Comparison of ENCODE assay signal across 22 cellular contexts in genomic region chr2:241754042-241754441, GRCh38. TPM values are rescaled to one million over a fixed set of nuclear protein-coding genes. Genes with fewer than 3 reads are reported as not detected.
DNase-seq lines count a peak whose midpoint lies in the region; ATAC-seq and TF ChIP-seq lines count a peak whose summit lies in the region.
"Had no signal": no experiment of that assay in that cellular context is flagged by ENCODE, and none has a peak within 500 bp of the region (broad histone marks: within the 10 kb centered on the region; RNA-seq: fewer than 3 reads in every experiment).

No MANE protein-coding gene starts in this region.

- H3K27ac Mint-ChIP-seq in H9 (peak overlapping the region; percentile 65 to 91 (median 75); a peak in 4 of 7 replicates), nephron progenitor cell (no peak overlapping the region)
- H3K27ac Mint-ChIP-seq in activated T-helper 17 cell treated with anti-CD3 and anti-CD28 coated beads, Interleukin-2, amount 50 U/mL, for 72 hours, result no peak overlapping the region
- H3K27ac Mint-ChIP-seq: B cell had no signal

- ATAC-seq in activated T-helper 17 cell treated with anti-CD3 and anti-CD28 coated beads, Interleukin-2, amount 50 U/mL, for 72 hours (replicated peaks), result no peak
- ATAC-seq: Panc1 had no signal

- H3K4me1 Mint-ChIP-seq in H9 (no peaks in the 10 kb centered on the region), nephron progenitor cell (peaks cover 16% of the 10 kb centered on the region)
- H3K4me1 Mint-ChIP-seq in activated T-helper 17 cell treated with anti-CD3 and anti-CD28 coated beads, Interleukin-2, amount 50 U/mL, for 72 hours, result peaks cover 8% of the 10 kb centered on the region
- H3K4me1 Mint-ChIP-seq: B cell had no signal

- H4K8ac ChIP-seq in H9 (replicated peaks; ENCODE audit: insufficient read length, low read depth, low read length) (no peak overlapping the region), neuronal stem cell (ENCODE audit: low read depth, low read length) (no peak overlapping the region)

- H3T11ph ChIP-seq in H9 (ENCODE audit: low read length), result no peak overlapping the region

- H3K36me3 Mint-ChIP-seq in H9 (ENCODE audit: insufficient read depth in 1 of 3, low read depth in 3 of 3), result peaks cover 8 to 32% (median 23%) of the 10 kb centered on the region in 3 experiments; a peak in 6 of 7 replicates
- H3K36me3 Mint-ChIP-seq in activated T-helper 17 cell treated with anti-CD3 and anti-CD28 coated beads, Interleukin-2, amount 50 U/mL, for 72 hours (ENCODE audit: low read depth), result peaks cover 17% of the 10 kb centered on the region
- H3K36me3 Mint-ChIP-seq in nephron progenitor cell (ENCODE audit: low read depth), result peaks cover 41% of the 10 kb centered on the region

- H3K27me3 Mint-ChIP-seq in H9 (ENCODE audit: low read depth), result no peaks in the 10 kb centered on the region
- no peaks in the 10 kb centered on the region for H3K27me3 Mint-ChIP-seq in activated T-helper 17 cell treated with anti-CD3 and anti-CD28 coated beads, Interleukin-2, amount 50 U/mL, for 72 hours
- H3K27me3 Mint-ChIP-seq in nephron progenitor cell (ENCODE audit: low read depth, poor library complexity), result peaks cover 8% of the 10 kb centered on the region
- H3K27me3 Mint-ChIP-seq: B cell; CD4-positive, CD25-positive, alpha-beta regulatory T cell had no signal

- H3K36me3 ChIP-seq in BLaER1 (peaks cover 82% of the 10 kb centered on the region), neuronal stem cell (replicated peaks in 1 of 2; ENCODE audit: control insufficient read depth in 2 of 2, insufficient read depth in 2 of 2, low read length in 2 of 2) (peaks cover 20 to 40% of the 10 kb centered on the region in 2 donors)

- H3K9me3 ChIP-seq in BLaER1, result no peaks in the 10 kb centered on the region; the same call in 1 of the 2 replicates
- H3K9me3 ChIP-seq in H9 (ENCODE audit: control insufficient read depth, low read depth, low read length), result no peaks in the 10 kb centered on the region
- no peaks in the 10 kb centered on the region for H3K9me3 ChIP-seq in neuronal stem cell (replicated peaks in 1 of 2; ENCODE audit: control insufficient read depth in 2 of 2, insufficient read depth in 1 of 2, low read depth in 1 of 2, low read length in 2 of 2)
- H3K9me3 ChIP-seq: SJSA1 had no signal

- H2BK12ac ChIP-seq in H9 (ENCODE audit: insufficient read length, low read depth, low read length) (no peak overlapping the region), neuronal stem cell (ENCODE audit: low read length) (no peak overlapping the region)

- H3K18ac ChIP-seq in H9 (ENCODE audit: insufficient read length, low read depth, low read length) (no peak overlapping the region), neuronal stem cell (ENCODE audit: low read length) (no peak overlapping the region)

- no peaks in the 10 kb centered on the region for H3K23me2 ChIP-seq in H9 (ENCODE audit: insufficient read length, low read depth, low read length, poor library complexity, severe bottlenecking)

- no peak overlapping the region for H3K56ac ChIP-seq in H9 (ENCODE audit: insufficient read length, low read depth, low read length)

- WGBS in H9 (ENCODE audit: extremely low coverage, insufficient read length, low lambda C conversion rate), result no CpG with 5 or more reads among the region's 20 CpGs
- no CpG with 5 or more reads among the region's 20 CpGs for WGBS in neuronal stem cell (ENCODE audit: extremely low coverage in 2 of 2, insufficient read length in 2 of 2, insufficient replicate concordance in 1 of 2), 2 donors

- H2AK5ac ChIP-seq in H9 (ENCODE audit: insufficient read length, low read length), result no peak overlapping the region
- H2AK5ac ChIP-seq in neuronal stem cell (ENCODE audit: low read depth, low read length), result peak overlapping the region; percentile 70

- H2BK15ac ChIP-seq in H9 (ENCODE audit: low read depth, low read length) (no peak overlapping the region), neuronal stem cell (ENCODE audit: low read length) (peak overlapping the region; percentile 5)

- H3K14ac ChIP-seq in H9 (ENCODE audit: insufficient read depth, low read length) (0 out of 2 replicates have a peak overlapping the region, but pooled peaks have one; percentile 22), neuronal stem cell (ENCODE audit: low read length) (peak overlapping the region; percentile 3)

- H2BK120ac ChIP-seq in H9 (ENCODE audit: low read depth, low read length, poor library complexity, severe bottlenecking) (no peak overlapping the region), neuronal stem cell (ENCODE audit: low read depth, low read length) (peak overlapping the region; percentile 2)

- H2BK5ac ChIP-seq in H9 (ENCODE audit: insufficient read length, low read length) (no peak overlapping the region), neuronal stem cell (ENCODE audit: low read length) (peak overlapping the region; percentile 54)

- no peak overlapping the region for H3K23ac ChIP-seq in H9 (ENCODE audit: insufficient read length, low read depth, low read length)
- H3K23ac ChIP-seq in neuronal stem cell (ENCODE audit: low read depth, low read length, poor library complexity), result no peak overlapping the region

- no peak overlapping the region for H3K4me3 ChIP-seq in BLaER1
- no peak overlapping the region for H3K4me3 ChIP-seq in neuronal stem cell (ENCODE audit: low read length in 2 of 2)
- H3K4me3 ChIP-seq: SJSA1 had no signal

- no peaks in the 10 kb centered on the region for H3K79me1 ChIP-seq in H9 (ENCODE audit: insufficient read depth, low read depth, low read length, poor library complexity, severe bottlenecking)
- peaks cover 10% of the 10 kb centered on the region for H3K79me1 ChIP-seq in neuronal stem cell (ENCODE audit: low read depth, low read length)

- no peak overlapping the region for H2AFZ ChIP-seq in H9 (ENCODE audit: low read length)
- H2AFZ ChIP-seq in neuronal stem cell (ENCODE audit: low read length), result no peak overlapping the region

- no peaks in the 10 kb centered on the region for H3K79me2 ChIP-seq in H9 (ENCODE audit: insufficient read depth, low read length)

- in situ Hi-C loops in KBM-7 (cut with MboI; ENCODE audit: low pct_unique_long_range_greater_than_20kb, low sequenced_read_pairs), result no loop called here

- H3K4ac ChIP-seq in H9 (ENCODE audit: low read depth, low read length) (no peak overlapping the region), neuronal stem cell (ENCODE audit: low read length) (no peak overlapping the region)

- H3K9me3 Mint-ChIP-seq in H9 (no peaks in the 10 kb centered on the region), nephron progenitor cell (no peaks in the 10 kb centered on the region)
- no peaks in the 10 kb centered on the region for H3K9me3 Mint-ChIP-seq in activated T-helper 17 cell treated with anti-CD3 and anti-CD28 coated beads, Interleukin-2, amount 50 U/mL, for 72 hours

- H3K9ac ChIP-seq in BLaER1 (no peak overlapping the region), H9 (ENCODE audit: extremely low read depth, insufficient read length, low read length) (no peak overlapping the region), neuronal stem cell (ENCODE audit: low read depth, low read length, poor library complexity) (no peak overlapping the region)

- H3K27ac ChIP-seq in BLaER1 (peak overlapping the region; percentile 15; the same call in 1 of the 2 replicates), H9 (ENCODE audit: insufficient read length, low read depth, low read length) (no peak overlapping the region), caudate nucleus (ENCODE audit: low read depth, low read length) (peak overlapping the region; percentile 58), neuronal stem cell (replicated peaks; ENCODE audit: low read length) (no peak overlapping the region)
- H3K27ac ChIP-seq: HL-60, SJSA1 had no signal

- H4K5ac ChIP-seq in H9 (ENCODE audit: insufficient read length, low read depth, low read length), result no peak overlapping the region

- H2BK20ac ChIP-seq in H9 (ENCODE audit: low read depth, low read length, poor library complexity, severe bottlenecking), result no peak overlapping the region

- H3K27me3 ChIP-seq in BLaER1, result no peaks in the 10 kb centered on the region
- no peaks in the 10 kb centered on the region for H3K27me3 ChIP-seq in H9 (ENCODE audit: insufficient read depth, low read length)
- H3K27me3 ChIP-seq in neuronal stem cell (ENCODE audit: control insufficient read depth in 3 of 3, insufficient read depth in 3 of 3, low read depth in 1 of 3, low read length in 3 of 3), result no peaks in the 10 kb centered on the region
- H3K27me3 ChIP-seq: SJSA1 had no signal

- TF ChIP-seq CTCF in H9 (conservative IDR thresholded peaks at IDR 0.05) (no peak), nephron progenitor cell (IDR thresholded peaks at IDR 0.05) (no peak)

- H3K4me2 ChIP-seq in BLaER1 (no peak overlapping the region), H9 (ENCODE audit: insufficient read depth, insufficient read length, low read length) (no peak overlapping the region), neuronal stem cell (ENCODE audit: insufficient read depth, low read length, poor library complexity, severe bottlenecking) (no peak overlapping the region)

- H4K91ac ChIP-seq in H9 (ENCODE audit: insufficient read length, low read depth, low read length) (no peak overlapping the region), neuronal stem cell (ENCODE audit: low read depth, low read length, poor library complexity) (no peak overlapping the region)

- H4K20me1 ChIP-seq in BLaER1 (no peaks in the 10 kb centered on the region), H9 (ENCODE audit: control insufficient read depth, insufficient read depth, insufficient read length) (no peaks in the 10 kb centered on the region)

- H3K4me3 Mint-ChIP-seq in H9 (no peak overlapping the region), nephron progenitor cell (no peak overlapping the region)
- no peak overlapping the region for H3K4me3 Mint-ChIP-seq in activated T-helper 17 cell treated with anti-CD3 and anti-CD28 coated beads, Interleukin-2, amount 50 U/mL, for 72 hours
- H3K4me3 Mint-ChIP-seq: B cell; CD4-positive, CD25-positive, alpha-beta regulatory T cell had no signal

- DNase-seq in H9 (no peak), caudate nucleus (lab: John Stamatoyannopoulos, UW) (no peak), neuronal stem cell (ENCODE audit: low spot score) (no peak), nephron progenitor cell (no peak), KBM-7 (no peak)
- DNase-seq: CD4-positive, CD25-positive, alpha-beta regulatory T cell; COR-L47; DMS79; HCEC 1CT; MV-4-11; NCI-H1105 treated with DMSO at 0.1 percent for 48 hours; NCI-H2029 treated with DMSO at 0.1 percent for 48 hours; NCI-H2171; NCI-H524 treated with DMSO at 0.1 percent for 48 hours; NCI-H82 had no signal

- H3K4me1 ChIP-seq in BLaER1 (peaks cover 40% of the 10 kb centered on the region), H9 (ENCODE audit: insufficient read depth, low read length) (no peaks in the 10 kb centered on the region), neuronal stem cell (ENCODE audit: control insufficient read depth in 2 of 2, insufficient read depth in 1 of 2, low read depth in 1 of 2, low read length in 2 of 2) (peaks cover 0 to 2% of the 10 kb centered on the region in 2 donors)
- H3K4me1 ChIP-seq: SJSA1 had no signal

RNA-seq across cellular contexts. Expression of gene D2HGDH, which starts 19.6 kb away (rescaled TPM):
- 10.0 TPM in 2 replicates for total RNA-seq in H9 (2021)
- polyA plus RNA-seq in neuronal stem cell (2013, experiment 1 of 2), result 5.2 TPM
- 5.3 TPM for polyA plus RNA-seq in neuronal stem cell (2013, experiment 2 of 2)
- total RNA-seq in activated T-helper 17 cell treated with anti-CD3 and anti-CD28 coated beads, Interleukin-2, amount 50 U/mL, for 72 hours, result 10 to 100 TPM; 16.0 to 32.7 TPM

RNA-seq across cellular contexts. Expression of gene GAL3ST2, which starts 22.6 kb away (rescaled TPM):
- 0.33 and 0.37 TPM in 2 replicates for total RNA-seq in H9 (2021)
- 0.45 TPM for polyA plus RNA-seq in neuronal stem cell (2013, experiment 1 of 2)
- 0.47 TPM for polyA plus RNA-seq in neuronal stem cell (2013, experiment 2 of 2)
- total RNA-seq in activated T-helper 17 cell treated with anti-CD3 and anti-CD28 coated beads, Interleukin-2, amount 50 U/mL, for 72 hours, result 1 to 10 TPM in 1 of 2 donors, under 1 TPM in 1; 0.35 to 4.1 TPM
- total RNA-seq: B cell, HT1080, SJSA1 had no signal
- polyA plus RNA-seq: CD4-positive, CD25-positive, alpha-beta regulatory T cell had no signal

RNA-seq across cellular contexts. Expression of gene ING5, which starts 52.2 kb away (rescaled TPM):
- total RNA-seq in H9 (2021), result 60.4 and 66.0 TPM in 2 replicates
- polyA plus RNA-seq in neuronal stem cell (2013, experiment 1 of 2), result 25.2 TPM
- polyA plus RNA-seq in neuronal stem cell (2013, experiment 2 of 2), result 27.0 TPM
- total RNA-seq in activated T-helper 17 cell treated with anti-CD3 and anti-CD28 coated beads, Interleukin-2, amount 50 U/mL, for 72 hours, result 10 to 100 TPM; 43.5 to 52.3 TPM

RNA-seq across cellular contexts. Expression of gene NEU4, which starts 55.0 kb away (rescaled TPM):
- 0.42 and 0.70 TPM in 2 replicates for total RNA-seq in H9 (2021)
- 0.45 TPM for polyA plus RNA-seq in neuronal stem cell (2013, experiment 1 of 2)
- polyA plus RNA-seq in neuronal stem cell (2013, experiment 2 of 2), result 0.37 TPM
- total RNA-seq in activated T-helper 17 cell treated with anti-CD3 and anti-CD28 coated beads, Interleukin-2, amount 50 U/mL, for 72 hours, result 1 to 10 TPM; 1.1 to 9.8 TPM
- total RNA-seq: B cell, HT1080, SJSA1 had no signal

Comparison
In these comparisons a context has a peak if more than half of its experiments do, and no peak if none do; other contexts are left out.
1. H3K27ac ChIP-seq: peak in BLaER1 (single experiment) and caudate nucleus (single experiment); none in H9 (single experiment) and neuronal stem cell (single experiment).
2. H3K27ac Mint-ChIP-seq: peak in H9 (3 of 3); none in activated T-helper 17 cell treated with anti-CD3 and anti-CD28 coated beads, Interleukin-2, amount 50 U/mL, for 72 hours (single experiment) and nephron progenitor cell (single experiment).